Comparison of ENCODE assay signal across 2 cellular contexts in the genomic region with DNA sequence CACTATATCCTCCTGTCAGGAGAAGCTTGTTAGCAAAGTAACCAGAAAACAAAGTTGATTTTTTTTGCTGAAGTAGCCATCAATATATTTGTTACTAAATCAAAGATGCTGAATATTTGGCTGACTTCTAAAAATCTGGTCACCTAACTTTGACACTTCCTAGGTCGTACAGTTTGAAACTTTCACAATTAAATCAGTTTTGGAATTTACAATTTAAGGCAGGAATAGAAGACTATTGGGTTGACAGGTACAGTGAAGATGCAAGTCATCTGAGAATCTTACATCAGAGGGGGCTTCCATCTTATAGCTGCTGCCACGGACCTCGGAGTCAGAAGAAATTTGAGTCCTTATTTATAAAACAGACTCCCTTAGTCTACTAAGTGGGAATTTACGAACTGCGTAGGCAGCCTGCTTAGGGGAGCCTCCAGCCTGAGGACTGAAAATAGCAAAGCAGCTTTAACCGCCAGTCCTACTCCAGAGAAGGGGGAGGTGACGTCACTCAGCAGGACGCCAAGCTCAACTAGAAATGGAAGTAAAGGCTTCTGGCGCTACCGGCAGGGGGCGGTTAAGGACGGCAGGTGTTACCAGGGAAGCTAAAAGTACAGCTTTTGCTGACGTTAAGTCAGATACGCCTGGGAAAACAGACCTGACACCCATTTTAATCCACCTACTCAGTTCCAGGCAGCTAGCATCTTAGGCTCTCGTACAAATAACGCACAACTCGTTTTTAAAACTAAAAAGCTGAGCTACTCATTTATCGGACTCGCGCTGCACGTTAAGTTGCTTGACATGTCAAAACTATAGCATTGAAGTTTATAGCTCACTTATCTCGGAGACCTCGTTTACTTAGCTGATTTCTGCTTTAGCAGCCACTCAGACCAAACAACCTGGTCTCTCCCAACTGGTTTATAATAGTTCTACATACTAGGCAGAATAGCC.
TF ChIP-seq lines count a peak whose summit lies in the region.

No MANE protein-coding gene starts in this region.

TF ChIP-seq in GM23338, 12 proteins besides CTCF, POLR2A, EP300 and RAD21 (continued from another document and continues in another):
- TF ChIP-seq, protein P1, sequence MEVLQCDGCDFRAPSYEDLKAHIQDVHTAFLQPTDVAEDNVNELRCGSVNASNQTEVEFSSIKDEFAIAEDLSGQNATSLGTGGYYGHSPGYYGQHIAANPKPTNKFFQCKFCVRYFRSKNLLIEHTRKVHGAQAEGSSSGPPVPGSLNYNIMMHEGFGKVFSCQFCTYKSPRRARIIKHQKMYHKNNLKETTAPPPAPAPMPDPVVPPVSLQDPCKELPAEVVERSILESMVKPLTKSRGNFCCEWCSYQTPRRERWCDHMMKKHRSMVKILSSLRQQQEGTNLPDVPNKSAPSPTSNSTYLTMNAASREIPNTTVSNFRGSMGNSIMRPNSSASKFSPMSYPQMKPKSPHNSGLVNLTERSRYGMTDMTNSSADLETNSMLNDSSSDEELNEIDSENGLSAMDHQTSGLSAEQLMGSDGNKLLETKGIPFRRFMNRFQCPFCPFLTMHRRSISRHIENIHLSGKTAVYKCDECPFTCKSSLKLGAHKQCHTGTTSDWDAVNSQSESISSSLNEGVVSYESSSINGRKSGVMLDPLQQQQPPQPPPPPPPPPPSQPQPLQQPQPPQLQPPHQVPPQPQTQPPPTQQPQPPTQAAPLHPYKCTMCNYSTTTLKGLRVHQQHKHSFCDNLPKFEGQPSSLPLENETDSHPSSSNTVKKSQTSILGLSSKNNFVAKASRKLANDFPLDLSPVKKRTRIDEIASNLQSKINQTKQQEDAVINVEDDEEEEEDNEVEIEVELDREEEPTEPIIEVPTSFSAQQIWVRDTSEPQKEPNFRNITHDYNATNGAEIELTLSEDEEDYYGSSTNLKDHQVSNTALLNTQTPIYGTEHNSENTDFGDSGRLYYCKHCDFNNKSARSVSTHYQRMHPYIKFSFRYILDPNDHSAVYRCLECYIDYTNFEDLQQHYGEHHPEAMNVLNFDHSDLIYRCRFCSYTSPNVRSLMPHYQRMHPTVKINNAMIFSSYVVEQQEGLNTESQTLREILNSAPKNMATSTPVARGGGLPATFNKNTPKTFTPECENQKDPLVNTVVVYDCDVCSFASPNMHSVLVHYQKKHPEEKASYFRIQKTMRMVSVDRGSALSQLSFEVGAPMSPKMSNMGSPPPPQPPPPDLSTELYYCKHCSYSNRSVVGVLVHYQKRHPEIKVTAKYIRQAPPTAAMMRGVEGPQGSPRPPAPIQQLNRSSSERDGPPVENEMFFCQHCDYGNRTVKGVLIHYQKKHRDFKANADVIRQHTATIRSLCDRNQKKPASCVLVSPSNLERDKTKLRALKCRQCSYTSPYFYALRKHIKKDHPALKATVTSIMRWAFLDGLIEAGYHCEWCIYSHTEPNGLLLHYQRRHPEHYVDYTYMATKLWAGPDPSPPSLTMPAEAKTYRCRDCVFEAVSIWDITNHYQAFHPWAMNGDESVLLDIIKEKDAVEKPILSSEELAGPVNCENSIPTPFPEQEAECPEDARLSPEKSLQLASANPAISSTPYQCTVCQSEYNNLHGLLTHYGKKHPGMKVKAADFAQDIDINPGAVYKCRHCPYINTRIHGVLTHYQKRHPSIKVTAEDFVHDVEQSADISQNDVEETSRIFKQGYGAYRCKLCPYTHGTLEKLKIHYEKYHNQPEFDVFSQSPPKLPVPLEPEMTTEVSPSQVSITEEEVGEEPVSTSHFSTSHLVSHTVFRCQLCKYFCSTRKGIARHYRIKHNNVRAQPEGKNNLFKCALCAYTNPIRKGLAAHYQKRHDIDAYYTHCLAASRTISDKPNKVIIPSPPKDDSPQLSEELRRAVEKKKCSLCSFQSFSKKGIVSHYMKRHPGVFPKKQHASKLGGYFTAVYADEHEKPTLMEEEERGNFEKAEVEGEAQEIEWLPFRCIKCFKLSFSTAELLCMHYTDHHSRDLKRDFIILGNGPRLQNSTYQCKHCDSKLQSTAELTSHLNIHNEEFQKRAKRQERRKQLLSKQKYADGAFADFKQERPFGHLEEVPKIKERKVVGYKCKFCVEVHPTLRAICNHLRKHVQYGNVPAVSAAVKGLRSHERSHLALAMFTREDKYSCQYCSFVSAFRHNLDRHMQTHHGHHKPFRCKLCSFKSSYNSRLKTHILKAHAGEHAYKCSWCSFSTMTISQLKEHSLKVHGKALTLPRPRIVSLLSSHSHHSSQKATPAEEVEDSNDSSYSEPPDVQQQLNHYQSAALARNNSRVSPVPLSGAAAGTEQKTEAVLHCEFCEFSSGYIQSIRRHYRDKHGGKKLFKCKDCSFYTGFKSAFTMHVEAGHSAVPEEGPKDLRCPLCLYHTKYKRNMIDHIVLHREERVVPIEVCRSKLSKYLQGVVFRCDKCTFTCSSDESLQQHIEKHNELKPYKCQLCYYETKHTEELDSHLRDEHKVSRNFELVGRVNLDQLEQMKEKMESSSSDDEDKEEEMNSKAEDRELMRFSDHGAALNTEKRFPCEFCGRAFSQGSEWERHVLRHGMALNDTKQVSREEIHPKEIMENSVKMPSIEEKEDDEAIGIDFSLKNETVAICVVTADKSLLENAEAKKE (CRISPR knock-in tag; IDR thresholded peaks at IDR 0.05), result no peak
- no peak for TF ChIP-seq NANOG (IDR thresholded peaks at IDR 0.05; ENCODE audit: borderline replicate concordance)
- TF ChIP-seq EZH2phosphoT487 (IDR thresholded peaks at IDR 0.05; ENCODE audit: unreplicated experiment), result no peak
- TF ChIP-seq EZH2 (IDR thresholded peaks at IDR 0.05; ENCODE audit: low read depth, unreplicated experiment), result no peak
- peak; percentile 6; the same call in 1 of the 2 replicates for TF ChIP-seq POLR2AphosphoS5 (IDR thresholded peaks at IDR 0.05; ENCODE audit: low read depth)
- peak; percentile 95 for TF ChIP-seq CREB1 (CRISPR knock-in tag; IDR thresholded peaks at IDR 0.05; ENCODE audit: low read depth)
- TF ChIP-seq, protein P2, sequence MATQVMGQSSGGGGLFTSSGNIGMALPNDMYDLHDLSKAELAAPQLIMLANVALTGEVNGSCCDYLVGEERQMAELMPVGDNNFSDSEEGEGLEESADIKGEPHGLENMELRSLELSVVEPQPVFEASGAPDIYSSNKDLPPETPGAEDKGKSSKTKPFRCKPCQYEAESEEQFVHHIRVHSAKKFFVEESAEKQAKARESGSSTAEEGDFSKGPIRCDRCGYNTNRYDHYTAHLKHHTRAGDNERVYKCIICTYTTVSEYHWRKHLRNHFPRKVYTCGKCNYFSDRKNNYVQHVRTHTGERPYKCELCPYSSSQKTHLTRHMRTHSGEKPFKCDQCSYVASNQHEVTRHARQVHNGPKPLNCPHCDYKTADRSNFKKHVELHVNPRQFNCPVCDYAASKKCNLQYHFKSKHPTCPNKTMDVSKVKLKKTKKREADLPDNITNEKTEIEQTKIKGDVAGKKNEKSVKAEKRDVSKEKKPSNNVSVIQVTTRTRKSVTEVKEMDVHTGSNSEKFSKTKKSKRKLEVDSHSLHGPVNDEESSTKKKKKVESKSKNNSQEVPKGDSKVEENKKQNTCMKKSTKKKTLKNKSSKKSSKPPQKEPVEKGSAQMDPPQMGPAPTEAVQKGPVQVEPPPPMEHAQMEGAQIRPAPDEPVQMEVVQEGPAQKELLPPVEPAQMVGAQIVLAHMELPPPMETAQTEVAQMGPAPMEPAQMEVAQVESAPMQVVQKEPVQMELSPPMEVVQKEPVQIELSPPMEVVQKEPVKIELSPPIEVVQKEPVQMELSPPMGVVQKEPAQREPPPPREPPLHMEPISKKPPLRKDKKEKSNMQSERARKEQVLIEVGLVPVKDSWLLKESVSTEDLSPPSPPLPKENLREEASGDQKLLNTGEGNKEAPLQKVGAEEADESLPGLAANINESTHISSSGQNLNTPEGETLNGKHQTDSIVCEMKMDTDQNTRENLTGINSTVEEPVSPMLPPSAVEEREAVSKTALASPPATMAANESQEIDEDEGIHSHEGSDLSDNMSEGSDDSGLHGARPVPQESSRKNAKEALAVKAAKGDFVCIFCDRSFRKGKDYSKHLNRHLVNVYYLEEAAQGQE (IDR thresholded peaks at IDR 0.05; ENCODE audit: unreplicated experiment), result no peak
- no peak for TF ChIP-seq ZNF114 (CRISPR knock-in tag; IDR thresholded peaks at IDR 0.05)

TF ChIP-seq in neural cell, 6 proteins besides CTCF, POLR2A, EP300 and RAD21 (continued from another document):
- TF ChIP-seq, protein P2 (IDR thresholded peaks at IDR 0.05; ENCODE audit: borderline replicate concordance), result no peak
- TF ChIP-seq TAF1 (IDR thresholded peaks at IDR 0.05; ENCODE audit: low read depth), result no peak
- TF ChIP-seq MXI1 (conservative IDR thresholded peaks at IDR 0.05; ENCODE audit: poor library complexity, severe bottlenecking), result peak; percentile 45
TF ChIP-seq in neural cell: peak in this region for 3.
